ENCODE assay signal across 1 cellular context in genomic region chr15:45644437-45644836, GRCh38.
TF ChIP-seq lines count a peak whose summit lies in the region.

No MANE protein-coding gene starts in this region.

TF ChIP-seq in IMR-90, 13 proteins besides CTCF, POLR2A, EP300 and RAD21 (continued from another document):
- TF ChIP-seq MAFK (IDR thresholded peaks at IDR 0.05; ENCODE audit: low read depth, low read length): no peak
- TF ChIP-seq RCOR1 (IDR thresholded peaks at IDR 0.05; ENCODE audit: insufficient replicate concordance, low read length): no peak
- no peak for TF ChIP-seq BHLHE40 (IDR thresholded peaks at IDR 0.05; ENCODE audit: low read depth, low read length)
- TF ChIP-seq, protein P1, sequence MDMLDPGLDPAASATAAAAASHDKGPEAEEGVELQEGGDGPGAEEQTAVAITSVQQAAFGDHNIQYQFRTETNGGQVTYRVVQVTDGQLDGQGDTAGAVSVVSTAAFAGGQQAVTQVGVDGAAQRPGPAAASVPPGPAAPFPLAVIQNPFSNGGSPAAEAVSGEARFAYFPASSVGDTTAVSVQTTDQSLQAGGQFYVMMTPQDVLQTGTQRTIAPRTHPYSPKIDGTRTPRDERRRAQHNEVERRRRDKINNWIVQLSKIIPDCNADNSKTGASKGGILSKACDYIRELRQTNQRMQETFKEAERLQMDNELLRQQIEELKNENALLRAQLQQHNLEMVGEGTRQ (IDR thresholded peaks at IDR 0.05; ENCODE audit: low read depth, low read length): no peak
- no peak for TF ChIP-seq FOS (IDR thresholded peaks at IDR 0.05; ENCODE audit: low read depth, low read length)
- TF ChIP-seq MAZ (IDR thresholded peaks at IDR 0.05; ENCODE audit: borderline replicate concordance, low read depth, low read length): no peak
- TF ChIP-seq SMC3 (IDR thresholded peaks at IDR 0.05; ENCODE audit: low read depth, low read length): no peak
